In the genomic region with DNA sequence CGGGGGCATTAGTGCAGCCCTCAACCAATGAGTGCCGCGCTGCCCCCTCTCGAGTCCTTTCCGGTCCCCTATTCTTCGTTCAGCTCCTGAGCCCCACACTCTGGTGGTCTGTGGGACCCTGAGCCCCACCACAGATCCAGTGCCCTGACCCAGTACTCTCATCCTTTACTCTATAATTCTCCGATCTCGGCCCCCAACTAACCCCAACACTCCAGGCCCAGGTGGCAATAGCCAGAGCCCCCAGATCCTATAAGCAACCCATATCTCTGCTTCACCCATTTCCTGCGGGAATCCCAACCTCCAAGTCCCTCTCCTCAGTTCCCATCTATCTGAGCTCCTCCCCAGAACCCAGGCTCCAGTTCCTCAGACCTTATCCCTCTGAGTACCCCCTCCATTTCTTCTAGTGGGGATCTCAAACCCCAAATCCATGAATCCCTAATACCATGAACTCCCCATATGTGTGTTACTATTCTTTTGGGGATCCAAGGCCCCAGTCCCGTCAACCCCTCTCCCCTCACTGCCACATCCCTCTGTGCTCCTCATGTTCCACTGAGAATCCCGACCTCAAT, we compare ENCODE assay signal across 8 cellular contexts. TPM values are rescaled to one million over a fixed set of nuclear protein-coding genes. Genes with fewer than 3 reads are reported as not detected.
DNase-seq lines count a peak whose midpoint lies in the region; ATAC-seq, FAIRE-seq and TF ChIP-seq lines count a peak whose summit lies in the region.

No MANE protein-coding gene starts in this region.

- H3K4me3 ChIP-seq in astrocyte (ENCODE audit: insufficient read depth, low read depth, low read length), result peak overlapping the region; percentile 62
- peak overlapping the region; percentile 14 to 55 (median 41) for H3K4me3 ChIP-seq in right lobe of liver
- H3K4me3 ChIP-seq in transverse colon, result peak overlapping the region; percentile 31 to 59 (median 38)

- H3K4me1 ChIP-seq in astrocyte (ENCODE audit: insufficient read depth, low read length), result peaks cover 20% of the 10 kb centered on the region
- H3K4me1 ChIP-seq in right lobe of liver, result peaks cover 0 to 29% (median 7%) of the 10 kb centered on the region in 4 donors
- peaks cover 11 to 38% (median 32%) of the 10 kb centered on the region in 4 donors for H3K4me1 ChIP-seq in transverse colon

- H3K27me3 Mint-ChIP-seq in activated T-cell treated with anti-CD3 and anti-CD28 coated beads, Interleukin-2, amount 50 U/mL, for 4 hours (ENCODE audit: low read depth), result no peaks in the 10 kb centered on the region
- no peaks in the 10 kb centered on the region for H3K27me3 Mint-ChIP-seq in astrocyte (ENCODE audit: low read depth, unreplicated experiment)

- peaks cover 45% of the 10 kb centered on the region for H3K4me1 Mint-ChIP-seq in activated T-cell treated with anti-CD3 and anti-CD28 coated beads, Interleukin-2, amount 50 U/mL, for 4 hours (ENCODE audit: low read depth)
- H3K4me1 Mint-ChIP-seq in astrocyte (ENCODE audit: low read depth, unreplicated experiment), result peaks cover 26% of the 10 kb centered on the region

- H3K4me2 ChIP-seq in astrocyte (ENCODE audit: low read length), result peak overlapping the region; percentile 88

- H4K20me1 ChIP-seq in astrocyte (ENCODE audit: insufficient read depth, low read length), result peaks cover 33% of the 10 kb centered on the region

- TF ChIP-seq CTCF in astrocyte (IDR thresholded peaks at IDR 0.05; ENCODE audit: insufficient read depth, low read depth, low read length) (no peak), right lobe of liver (IDR thresholded peaks at IDR 0.05) (no peak), transverse colon (IDR thresholded peaks at IDR 0.05) (no peak)

- TF ChIP-seq POLR2A in right lobe of liver (IDR thresholded peaks at IDR 0.05) (no peak), transverse colon (IDR thresholded peaks at IDR 0.05) (peak; percentile 47)

- peaks cover 37% of the 10 kb centered on the region for H3K79me2 ChIP-seq in astrocyte (ENCODE audit: insufficient read depth, low read length)

- WGBS in right lobe of liver (ENCODE audit: insufficient coverage, low coverage, low lambda C conversion rate, missing lambda C conversion rate), result 46% methylated on average over 5 of the region's 11 CpGs
- WGBS in transverse colon (ENCODE audit: low coverage in 1 of 2), 2 donors, result 23 to 33% methylated on average over 5 to 9 of the region's 11 CpGs

- peak overlapping the region; percentile 64 for H3K9ac ChIP-seq in astrocyte (ENCODE audit: low read length)

- H3K36me3 ChIP-seq in astrocyte (ENCODE audit: insufficient read depth, low read length), result peaks cover 3% of the 10 kb centered on the region
- no peaks in the 10 kb centered on the region for H3K36me3 ChIP-seq in right lobe of liver
- no peaks in the 10 kb centered on the region for H3K36me3 ChIP-seq in transverse colon

- H3K27ac Mint-ChIP-seq in astrocyte (ENCODE audit: unreplicated experiment), result peak overlapping the region; percentile 94

- H3K27me3 ChIP-seq in astrocyte (ENCODE audit: insufficient read depth, low read length) (no peaks in the 10 kb centered on the region), right lobe of liver (no peaks in the 10 kb centered on the region), transverse colon (no peaks in the 10 kb centered on the region)

- intact Hi-C loops in right lobe of liver (cut with DNase I), result no loop called here
- intact Hi-C loops in transverse colon (cut with DNase I; ENCODE audit: low total_unique reads), result no loop called here

- in situ Hi-C loops in transverse colon (cut with MboI; ENCODE audit: low pct_ligation_motif_present in 1 of 4, low pct_unique_long_range_greater_than_20kb in 1 of 4, low sequenced_read_pairs in 3 of 4), result no loop called here

- H2AFZ ChIP-seq in astrocyte (ENCODE audit: low read depth, low read length), result peak overlapping the region; percentile 68

- H3K27ac ChIP-seq in astrocyte (ENCODE audit: low read depth, low read length) (peak overlapping the region; percentile 58), right lobe of liver (peak overlapping the region; percentile 59 to 90 (median 87)), transverse colon (peak overlapping the region; percentile 87 to 93 (median 90))

- H3K9me3 Mint-ChIP-seq in activated T-cell treated with anti-CD3 and anti-CD28 coated beads, Interleukin-2, amount 50 U/mL, for 4 hours, result no peaks in the 10 kb centered on the region
- H3K9me3 Mint-ChIP-seq in astrocyte (ENCODE audit: unreplicated experiment), result no peaks in the 10 kb centered on the region

- FAIRE-seq in astrocyte (lab: Jason Lieb, UNC), result no peak

- H3K4me3 Mint-ChIP-seq in activated T-cell treated with anti-CD3 and anti-CD28 coated beads, Interleukin-2, amount 50 U/mL, for 4 hours, result peak overlapping the region; percentile 87
- H3K4me3 Mint-ChIP-seq in astrocyte (ENCODE audit: unreplicated experiment), result peak overlapping the region; percentile 89

- H3K36me3 Mint-ChIP-seq in activated T-cell treated with anti-CD3 and anti-CD28 coated beads, Interleukin-2, amount 50 U/mL, for 4 hours (ENCODE audit: insufficient read depth), result peaks cover 5% of the 10 kb centered on the region
- peaks cover 4% of the 10 kb centered on the region for H3K36me3 Mint-ChIP-seq in astrocyte (ENCODE audit: low read depth, unreplicated experiment)

- ATAC-seq in activated T-cell treated with anti-CD3 and anti-CD28 coated beads, Interleukin-2, amount 50 U/mL, for 4 hours, result no peak
- ATAC-seq in right lobe of liver (no peak), HG02678 (IDR thresholded peaks at IDR 0.05; ENCODE audit: unreplicated experiment) (no peak)

- no peak for TF ChIP-seq EP300 in transverse colon (IDR thresholded peaks at IDR 0.05; ENCODE audit: low read depth)

- no peak for DNase-seq in activated T-cell treated with anti-CD3 and anti-CD28 coated beads, Interleukin-2, amount 50 U/mL, for 4 hours
- DNase-seq in activated T-cell treated with anti-CD3 and anti-CD28 coated beads, Interleukin-2, amount 50 U/mL, for 48 hours, result no peak
- DNase-seq in astrocyte (ENCODE audit: low read depth), result no peak
- no peak for DNase-seq in right lobe of liver
- no peak for DNase-seq in transverse colon
- no peak for DNase-seq in occipital lobe (lab: John Stamatoyannopoulos, UW)
- no peak for DNase-seq in NK-92 (lab: John Stamatoyannopoulos, UW; ENCODE audit: unreplicated experiment)

- H3K9me3 ChIP-seq in astrocyte (ENCODE audit: insufficient read depth, low read depth, low read length), result no peaks in the 10 kb centered on the region
- H3K9me3 ChIP-seq in right lobe of liver, result no peaks in the 10 kb centered on the region
- H3K9me3 ChIP-seq in transverse colon, result no peaks in the 10 kb centered on the region

RNA-seq across cellular contexts. Expression of gene TBC1D10B, which starts 1.0 kb away (rescaled TPM):
- total RNA-seq in activated T-cell treated with anti-CD3 and anti-CD28 coated beads, Interleukin-2, amount 50 U/mL, for 4 hours, result 10 to 100 TPM; 48.2 to 52.5 (median 49.6) TPM
- 50.3 and 50.8 TPM in 2 replicates for total RNA-seq in astrocyte
- total RNA-seq in right lobe of liver, result 10 to 100 TPM in 3 of 6 experiments, 1 to 10 TPM in 3; 7.9 to 12.3 (median 10.6) TPM
- total RNA-seq in transverse colon, result 10 to 100 TPM; 32.5 to 62.9 (median 40.3) TPM
- 25.6 TPM for total RNA-seq in occipital lobe

RNA-seq across cellular contexts. Expression of gene MYL11, which starts 3.3 kb away (rescaled TPM):
- under 1 TPM in 1 of 3 donors, not detected in 2; 0.76 TPM for total RNA-seq in activated T-cell treated with anti-CD3 and anti-CD28 coated beads, Interleukin-2, amount 50 U/mL, for 4 hours
- not detected in 2 replicates for total RNA-seq in astrocyte
- 1 to 10 TPM in 1 of 6 experiments, not detected in 5; 1.4 TPM for total RNA-seq in right lobe of liver
- total RNA-seq in transverse colon, result 1 to 10 TPM in 1 of 4 donors, not detected in 3; 6.3 TPM
- total RNA-seq in occipital lobe, result 6.1 TPM

RNA-seq across cellular contexts. Expression of gene SEPTIN1, which starts 11.0 kb away (rescaled TPM):
- total RNA-seq in activated T-cell treated with anti-CD3 and anti-CD28 coated beads, Interleukin-2, amount 50 U/mL, for 4 hours, result 100 to 1,000 TPM; 133 to 164 (median 152) TPM
- total RNA-seq in astrocyte (0.48 and 0.96 TPM in 2 replicates), right lobe of liver (1 to 10 TPM in 3 of 6 experiments, under 1 TPM in 3; 0.12 to 1.7 (median 0.93) TPM), transverse colon (1 to 10 TPM; 2.8 to 9.8 (median 4.8) TPM), occipital lobe (under 0.01 TPM)

RNA-seq across cellular contexts. Expression of gene CD2BP2, which starts 16.2 kb away (rescaled TPM):
- 10 to 100 TPM; 95.2 to 97.2 (median 96.8) TPM for total RNA-seq in activated T-cell treated with anti-CD3 and anti-CD28 coated beads, Interleukin-2, amount 50 U/mL, for 4 hours
- total RNA-seq in astrocyte, result 58.8 TPM in 2 replicates
- total RNA-seq in right lobe of liver, result 10 to 100 TPM; 14.8 to 23.8 (median 18.2) TPM
- 10 to 100 TPM; 25.8 to 41.1 (median 33.0) TPM for total RNA-seq in transverse colon
- total RNA-seq in occipital lobe, result 39.8 TPM

RNA-seq across cellular contexts. Expression of gene ZNF48, which starts 23.9 kb away (rescaled TPM):
- 10 to 100 TPM; 18.0 to 19.2 (median 18.1) TPM for total RNA-seq in activated T-cell treated with anti-CD3 and anti-CD28 coated beads, Interleukin-2, amount 50 U/mL, for 4 hours
- total RNA-seq in astrocyte (16.0 and 19.5 TPM in 2 replicates), right lobe of liver (1 to 10 TPM; 2.9 to 4.3 (median 3.9) TPM), transverse colon (10 to 100 TPM in 1 of 4 donors, 1 to 10 TPM in 2, not detected in 1; 5.8 to 10.5 (median 7.0) TPM), occipital lobe (32.0 TPM)

Comparison
In these comparisons a context has a peak if more than half of its experiments do, and no peak if none do; other contexts are left out.
1. RNA of gene SEPTIN1, which starts 11.0 kb away (total RNA-seq): 133 to 164 TPM in activated T-cell treated with anti-CD3 and anti-CD28 coated beads, Interleukin-2, amount 50 U/mL, for 4 hours; 2.8 to 9.8 TPM in transverse colon, 0.12 to 1.7 TPM in right lobe of liver, 0.48 to 0.96 TPM in astrocyte and under 0.01 TPM in occipital lobe (single experiment); every median in the first group is over 10 times any median in the second.
2. Peak in every context shown above with its lines, with median percentiles within 50 percentile points of each other: H3K27ac ChIP-seq and H3K4me3 ChIP-seq.